1 cellular context compared by ENCODE assay signal in genomic region chr20:3888622-3889488, GRCh38.
TF ChIP-seq lines count a peak whose summit lies in the region.

Gene PANK2 (plus strand): TSS chr20:3889387.

TF ChIP-seq in HEK293, 187 proteins besides CTCF, POLR2A, EP300 and RAD21 (continued from another document):
- TF ChIP-seq, protein P1, sequence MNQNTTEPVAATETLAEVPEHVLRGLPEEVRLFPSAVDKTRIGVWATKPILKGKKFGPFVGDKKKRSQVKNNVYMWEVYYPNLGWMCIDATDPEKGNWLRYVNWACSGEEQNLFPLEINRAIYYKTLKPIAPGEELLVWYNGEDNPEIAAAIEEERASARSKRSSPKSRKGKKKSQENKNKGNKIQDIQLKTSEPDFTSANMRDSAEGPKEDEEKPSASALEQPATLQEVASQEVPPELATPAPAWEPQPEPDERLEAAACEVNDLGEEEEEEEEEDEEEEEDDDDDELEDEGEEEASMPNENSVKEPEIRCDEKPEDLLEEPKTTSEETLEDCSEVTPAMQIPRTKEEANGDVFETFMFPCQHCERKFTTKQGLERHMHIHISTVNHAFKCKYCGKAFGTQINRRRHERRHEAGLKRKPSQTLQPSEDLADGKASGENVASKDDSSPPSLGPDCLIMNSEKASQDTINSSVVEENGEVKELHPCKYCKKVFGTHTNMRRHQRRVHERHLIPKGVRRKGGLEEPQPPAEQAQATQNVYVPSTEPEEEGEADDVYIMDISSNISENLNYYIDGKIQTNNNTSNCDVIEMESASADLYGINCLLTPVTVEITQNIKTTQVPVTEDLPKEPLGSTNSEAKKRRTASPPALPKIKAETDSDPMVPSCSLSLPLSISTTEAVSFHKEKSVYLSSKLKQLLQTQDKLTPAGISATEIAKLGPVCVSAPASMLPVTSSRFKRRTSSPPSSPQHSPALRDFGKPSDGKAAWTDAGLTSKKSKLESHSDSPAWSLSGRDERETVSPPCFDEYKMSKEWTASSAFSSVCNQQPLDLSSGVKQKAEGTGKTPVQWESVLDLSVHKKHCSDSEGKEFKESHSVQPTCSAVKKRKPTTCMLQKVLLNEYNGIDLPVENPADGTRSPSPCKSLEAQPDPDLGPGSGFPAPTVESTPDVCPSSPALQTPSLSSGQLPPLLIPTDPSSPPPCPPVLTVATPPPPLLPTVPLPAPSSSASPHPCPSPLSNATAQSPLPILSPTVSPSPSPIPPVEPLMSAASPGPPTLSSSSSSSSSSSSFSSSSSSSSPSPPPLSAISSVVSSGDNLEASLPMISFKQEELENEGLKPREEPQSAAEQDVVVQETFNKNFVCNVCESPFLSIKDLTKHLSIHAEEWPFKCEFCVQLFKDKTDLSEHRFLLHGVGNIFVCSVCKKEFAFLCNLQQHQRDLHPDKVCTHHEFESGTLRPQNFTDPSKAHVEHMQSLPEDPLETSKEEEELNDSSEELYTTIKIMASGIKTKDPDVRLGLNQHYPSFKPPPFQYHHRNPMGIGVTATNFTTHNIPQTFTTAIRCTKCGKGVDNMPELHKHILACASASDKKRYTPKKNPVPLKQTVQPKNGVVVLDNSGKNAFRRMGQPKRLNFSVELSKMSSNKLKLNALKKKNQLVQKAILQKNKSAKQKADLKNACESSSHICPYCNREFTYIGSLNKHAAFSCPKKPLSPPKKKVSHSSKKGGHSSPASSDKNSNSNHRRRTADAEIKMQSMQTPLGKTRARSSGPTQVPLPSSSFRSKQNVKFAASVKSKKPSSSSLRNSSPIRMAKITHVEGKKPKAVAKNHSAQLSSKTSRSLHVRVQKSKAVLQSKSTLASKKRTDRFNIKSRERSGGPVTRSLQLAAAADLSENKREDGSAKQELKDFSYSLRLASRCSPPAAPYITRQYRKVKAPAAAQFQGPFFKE (tag by site-specific recombination; IDR thresholded peaks at IDR 0.05; ENCODE audit: borderline replicate concordance): no peak
- TF ChIP-seq ZNF549 (tag by site-specific recombination; IDR thresholded peaks at IDR 0.05): no peak
TF ChIP-seq in HEK293: peak in this region for 76.
